1 cellular context compared by ENCODE assay signal in genomic region chr11:57324154-57324885, GRCh38.
TF ChIP-seq lines count a peak whose summit lies in the region.

No MANE protein-coding gene starts in this region.

TF ChIP-seq in IMR-90, 13 proteins besides CTCF, POLR2A, EP300 and RAD21:
- TF ChIP-seq MXI1 (IDR thresholded peaks at IDR 0.05; ENCODE audit: borderline replicate concordance, low read depth, low read length) (peak; percentile 67; the same call in 1 of the 2 replicates), CHD1 (IDR thresholded peaks at IDR 0.05; ENCODE audit: low read depth, low read length) (no peak)
TF ChIP-seq in IMR-90: peak in this region for 1.
